9 cellular contexts compared by ENCODE assay signal in genomic region chr4:6272863-6273660, GRCh38. TPM values are rescaled to one million over a fixed set of nuclear protein-coding genes. Genes with fewer than 3 reads are reported as not detected.
A peak's percentile ranks its signal among the peaks of the same experiment; 100 is the strongest.
DNase-seq lines count a peak whose midpoint lies in the region; FAIRE-seq and TF ChIP-seq lines count a peak whose summit lies in the region.
"Had no signal": no experiment of that assay in that cellular context is flagged by ENCODE, and none has a peak within 500 bp of the region (broad histone marks: within the 10 kb centered on the region; RNA-seq: fewer than 3 reads in every experiment).

No MANE protein-coding gene starts in this region.

- DNase-seq in Caco-2 (peak in 1 of 2 experiments; percentile 35), RWPE1 (ENCODE audit: low spot score) (peak; percentile 45), fibroblast of gingiva (ENCODE audit: low read depth) (peak; percentile 45), GM12892 (ENCODE audit: insufficient read length) (no peak), COLO829 (ENCODE audit: low spot score) (no peak)
- no peak for DNase-seq in CD4-positive, alpha-beta memory T cell
- no peak for DNase-seq in activated naive CD8-positive, alpha-beta T cell treated with anti-CD3 and anti-CD28 coated beads for 36 hours
- DNase-seq: head of caudate nucleus had no signal

- no peak overlapping the region for H3K27ac Mint-ChIP-seq in Caco-2 (ENCODE audit: unreplicated experiment)
- no peak overlapping the region for H3K27ac Mint-ChIP-seq in CD4-positive, alpha-beta memory T cell
- no peak overlapping the region for H3K27ac Mint-ChIP-seq in activated naive CD8-positive, alpha-beta T cell treated with anti-CD3 and anti-CD28 coated beads for 36 hours

- BruUV-seq in Caco-2 (replicated peaks; lab: Mats Ljungman, UMichigan): TSS peak; percentile 17

- H3K9me3 Mint-ChIP-seq in Caco-2 (ENCODE audit: unreplicated experiment): no peaks in the 10 kb centered on the region
- no peaks in the 10 kb centered on the region for H3K9me3 Mint-ChIP-seq in CD4-positive, alpha-beta memory T cell
- no peaks in the 10 kb centered on the region for H3K9me3 Mint-ChIP-seq in activated naive CD8-positive, alpha-beta T cell treated with anti-CD3 and anti-CD28 coated beads for 36 hours

- POLR2A ChIA-PET in Caco-2 (lab: Charles Lee) (no interaction called here), RWPE1 (lab: Yijun Ruan, JAX; ENCODE audit: low non-redundant PET) (no interaction called here)
- POLR2A ChIA-PET in CD4-positive, alpha-beta memory T cell (lab: Charles Lee; ENCODE audit: partially characterized antibody): no interaction called here

- TF ChIP-seq POLR2A in GM12892 (IDR thresholded peaks at IDR 0.05; ENCODE audit: low read depth, low read length): no peak

- no peak for FAIRE-seq in GM12892 (lab: Jason Lieb, UNC)

- H3K27me3 Mint-ChIP-seq in Caco-2 (ENCODE audit: insufficient read depth, unreplicated experiment): peaks cover 2% of the 10 kb centered on the region
- H3K27me3 Mint-ChIP-seq in CD4-positive, alpha-beta memory T cell: peaks cover 0 to 2% of the 10 kb centered on the region in 2 donors
- peaks cover 2% of the 10 kb centered on the region for H3K27me3 Mint-ChIP-seq in activated naive CD8-positive, alpha-beta T cell treated with anti-CD3 and anti-CD28 coated beads for 36 hours

- no peaks in the 10 kb centered on the region for H3K27me3 ChIP-seq in Caco-2 (replicated peaks; ENCODE audit: control insufficient read depth, insufficient read depth, low read length)
- H3K27me3 ChIP-seq in rectal smooth muscle tissue (ENCODE audit: control insufficient read depth, insufficient read depth, low read length): no peaks in the 10 kb centered on the region
- no peaks in the 10 kb centered on the region for H3K27me3 ChIP-seq in CD4-positive, alpha-beta memory T cell (ENCODE audit: insufficient read depth, low read length)

- CTCF ChIA-PET in Caco-2 (lab: Charles Lee): no interaction called here
- CTCF ChIA-PET in RWPE1 (lab: Yijun Ruan, JAX): no interaction called here
- CTCF ChIA-PET in CD4-positive, alpha-beta memory T cell (lab: Charles Lee; ENCODE audit: partially characterized antibody): interaction anchor here (0.8 kb wide), 1 partner anchor 22 kb away, joined by 3 read pairs; no protein-coding TSS in a partner anchor

- no peaks in the 10 kb centered on the region for H3K36me3 ChIP-seq in Caco-2 (ENCODE audit: control insufficient read depth, insufficient read depth, low read length)
- H3K36me3 ChIP-seq in rectal smooth muscle tissue (ENCODE audit: control insufficient read depth, insufficient read depth, low read length): no peaks in the 10 kb centered on the region
- H3K36me3 ChIP-seq in CD4-positive, alpha-beta memory T cell (ENCODE audit: insufficient read depth, low read length): no peaks in the 10 kb centered on the region

- TF ChIP-seq CTCF in Caco-2 (IDR thresholded peaks at IDR 0.05; ENCODE audit: insufficient read depth in 1 of 2, low read depth in 1 of 2, low read length in 1 of 2, severe bottlenecking in 1 of 2, unreplicated experiment in 1 of 2) (no peak), RWPE1 (conservative IDR thresholded peaks at IDR 0.05; ENCODE audit: low read depth) (no peak)

- H3K9ac ChIP-seq in rectal smooth muscle tissue (ENCODE audit: low read length): peak overlapping the region; percentile 2

- H3K36me3 Mint-ChIP-seq in Caco-2 (ENCODE audit: insufficient read depth, unreplicated experiment): peaks cover 12% of the 10 kb centered on the region
- peaks cover 0 to 2% of the 10 kb centered on the region in 2 donors for H3K36me3 Mint-ChIP-seq in CD4-positive, alpha-beta memory T cell
- H3K36me3 Mint-ChIP-seq in activated naive CD8-positive, alpha-beta T cell treated with anti-CD3 and anti-CD28 coated beads for 36 hours: no peaks in the 10 kb centered on the region

- intact Hi-C loops in Caco-2 (cut with micrococcal nuclease; ENCODE audit: unreplicated experiment): no loop called here
- intact Hi-C loops in CD4-positive, alpha-beta memory T cell (cut with micrococcal nuclease): no loop called here

- no peak overlapping the region for H3K4me3 Mint-ChIP-seq in Caco-2 (ENCODE audit: unreplicated experiment)
- peak overlapping the region in 1 of 8 donors; percentile 4 for H3K4me3 Mint-ChIP-seq in CD4-positive, alpha-beta memory T cell
- no peak overlapping the region for H3K4me3 Mint-ChIP-seq in activated naive CD8-positive, alpha-beta T cell treated with anti-CD3 and anti-CD28 coated beads for 36 hours

- no peaks in the 10 kb centered on the region for H3K9me3 ChIP-seq in Caco-2
- H3K9me3 ChIP-seq in CD4-positive, alpha-beta memory T cell (ENCODE audit: control insufficient read depth in 1 of 2, low read length in 2 of 2): no peaks in the 10 kb centered on the region

- H3K27ac ChIP-seq in RWPE1 (peak overlapping the region; percentile 58), rectal smooth muscle tissue (ENCODE audit: low read depth, low read length) (peak overlapping the region; percentile 93)
- no peak overlapping the region for H3K27ac ChIP-seq in CD4-positive, alpha-beta memory T cell (ENCODE audit: low read depth, low read length)

- peaks cover 16% of the 10 kb centered on the region for H3K4me1 Mint-ChIP-seq in Caco-2 (ENCODE audit: low read depth, unreplicated experiment)
- peaks cover 9 to 26% (median 14%) of the 10 kb centered on the region in 4 donors for H3K4me1 Mint-ChIP-seq in CD4-positive, alpha-beta memory T cell
- peaks cover 12% of the 10 kb centered on the region for H3K4me1 Mint-ChIP-seq in activated naive CD8-positive, alpha-beta T cell treated with anti-CD3 and anti-CD28 coated beads for 36 hours

- no peak overlapping the region for H3K4me3 ChIP-seq in Caco-2 (ENCODE audit: low read depth, low read length)
- no peak overlapping the region for H3K4me3 ChIP-seq in rectal smooth muscle tissue (ENCODE audit: low read length)
- no peak overlapping the region for H3K4me3 ChIP-seq in CD4-positive, alpha-beta memory T cell (ENCODE audit: low read length in 2 of 2)

- H3K4me1 ChIP-seq in Caco-2: peaks cover 29% of the 10 kb centered on the region
- H3K4me1 ChIP-seq in rectal smooth muscle tissue (ENCODE audit: control insufficient read depth, insufficient read depth, low read length): peaks cover 61% of the 10 kb centered on the region
- H3K4me1 ChIP-seq in CD4-positive, alpha-beta memory T cell (ENCODE audit: insufficient read depth, low read length): peaks cover 14% of the 10 kb centered on the region

RNA-seq across cellular contexts. Expression of gene WFS1, which starts 3.4 kb away (rescaled TPM):
- 17.8 and 24.9 TPM in 2 replicates for total RNA-seq in Caco-2 (2022)
- total RNA-seq in CD4-positive, alpha-beta memory T cell: 1 to 10 TPM; 5.4 to 5.5 TPM
- polyA plus RNA-seq in CD4-positive, alpha-beta memory T cell: 1 to 10 TPM; 2.6 to 3.2 TPM
- 1 to 10 TPM; 2.1 to 2.2 TPM for total RNA-seq in activated naive CD8-positive, alpha-beta T cell treated with anti-CD3 and anti-CD28 coated beads for 36 hours
- 0.70 TPM for polyA plus RNA-seq in GM12892 (2012; ENCODE audit: missing spikeins)

Comparison
In these comparisons a context has a peak if more than half of its experiments do, and no peak if none do; other contexts are left out.
1. DNase-seq: peak in RWPE1 (single experiment) and fibroblast of gingiva (single experiment); none in CD4-positive, alpha-beta memory T cell (0 of 5), activated naive CD8-positive, alpha-beta T cell treated with anti-CD3 and anti-CD28 coated beads for 36 hours (single experiment), GM12892 (single experiment) and COLO829 (single experiment).